Comparison of ENCODE assay signal across 1 cellular context in the genomic region with DNA sequence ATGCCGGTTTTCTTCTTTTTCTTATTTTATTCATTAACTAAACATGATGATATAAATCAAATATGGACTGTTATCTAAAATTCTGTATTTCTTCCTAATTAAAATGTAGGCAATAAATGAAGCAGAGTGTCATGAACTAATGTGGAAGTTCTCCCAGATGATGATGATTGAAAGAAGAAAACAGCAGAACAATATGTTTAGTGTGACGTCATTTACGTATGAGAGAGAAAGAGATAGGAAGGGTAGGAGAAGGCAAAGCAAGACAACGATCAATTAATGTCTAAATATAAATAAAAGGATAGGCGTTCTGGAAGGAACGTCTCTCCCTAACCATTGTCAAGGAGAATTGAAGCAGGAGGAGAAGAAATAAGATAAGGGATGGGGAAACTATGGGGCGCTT.
A peak's percentile ranks its signal among the peaks of the same experiment; 100 is the strongest.
TF ChIP-seq lines count a peak whose summit lies in the region.

No MANE protein-coding gene starts in this region.

TF ChIP-seq in K562, 482 proteins besides CTCF, POLR2A, EP300 and RAD21 (continued from another document):
- 0 out of 2 replicates have a peak, but pooled peaks have one; percentile 7 for TF ChIP-seq JUND (IDR thresholded peaks at IDR 0.05; ENCODE audit: borderline replicate concordance, low read depth, low read length)
- TF ChIP-seq JUND (tag; IDR thresholded peaks at IDR 0.05; ENCODE audit: borderline replicate concordance, low read depth, low read length), result no peak; the same call in 2 of the 3 replicates
- TF ChIP-seq NCOA6 (IDR thresholded peaks at IDR 0.05), result no peak
TF ChIP-seq in K562: peak in this region for 3.
